Comparison of ENCODE assay signal across 2 cellular contexts in the genomic region with DNA sequence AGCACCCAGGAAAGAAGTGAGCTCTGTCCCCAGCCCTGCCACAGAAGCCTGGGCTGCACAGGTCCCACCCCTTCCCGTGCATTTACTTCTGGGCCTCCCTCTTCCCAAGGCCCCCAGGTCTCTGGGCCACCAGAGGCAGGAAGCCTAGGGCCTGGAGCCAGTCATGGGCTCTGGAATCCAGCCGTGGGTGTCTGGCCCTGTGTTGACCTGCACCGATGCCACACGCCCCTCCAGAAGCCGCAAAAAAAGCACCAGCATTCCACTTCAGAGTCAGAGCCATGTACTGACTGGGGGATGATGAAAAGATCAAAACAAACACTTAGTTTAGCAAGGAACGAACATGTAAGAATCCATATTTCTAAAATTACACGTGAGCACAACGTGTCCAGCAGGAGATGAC.
TF ChIP-seq lines count a peak whose summit lies in the region.

No MANE protein-coding gene starts in this region.

TF ChIP-seq in SK-N-SH, 30 proteins besides CTCF, POLR2A, EP300 and RAD21 (continued from another document):
- TF ChIP-seq, protein P1, sequence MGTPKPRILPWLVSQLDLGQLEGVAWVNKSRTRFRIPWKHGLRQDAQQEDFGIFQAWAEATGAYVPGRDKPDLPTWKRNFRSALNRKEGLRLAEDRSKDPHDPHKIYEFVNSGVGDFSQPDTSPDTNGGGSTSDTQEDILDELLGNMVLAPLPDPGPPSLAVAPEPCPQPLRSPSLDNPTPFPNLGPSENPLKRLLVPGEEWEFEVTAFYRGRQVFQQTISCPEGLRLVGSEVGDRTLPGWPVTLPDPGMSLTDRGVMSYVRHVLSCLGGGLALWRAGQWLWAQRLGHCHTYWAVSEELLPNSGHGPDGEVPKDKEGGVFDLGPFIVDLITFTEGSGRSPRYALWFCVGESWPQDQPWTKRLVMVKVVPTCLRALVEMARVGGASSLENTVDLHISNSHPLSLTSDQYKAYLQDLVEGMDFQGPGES (IDR thresholded peaks at IDR 0.05; ENCODE audit: low read depth, low read length) = no peak
- TF ChIP-seq FOXJ3 (CRISPR knock-in tag; IDR thresholded peaks at IDR 0.05) (no peak), SMC3 (IDR thresholded peaks at IDR 0.05; ENCODE audit: low read depth, low read length) (no peak), EZH2phosphoT487 (IDR thresholded peaks at IDR 0.05; ENCODE audit: borderline replicate concordance, low read depth) (no peak), TCF12 (IDR thresholded peaks at IDR 0.05) (no peak), RFX5 (IDR thresholded peaks at IDR 0.05; ENCODE audit: low read length) (no peak), TAF1 (IDR thresholded peaks at IDR 0.05; ENCODE audit: borderline replicate concordance, low read depth, low read length) (no peak), RXRA (IDR thresholded peaks at IDR 0.05; ENCODE audit: borderline replicate concordance, low read depth) (no peak), NRF1 (IDR thresholded peaks at IDR 0.05; ENCODE audit: low read depth, low read length) (no peak), POLR2AphosphoS5 (IDR thresholded peaks at IDR 0.05; ENCODE audit: low read depth, low read length) (no peak)
- TF ChIP-seq, protein P2, sequence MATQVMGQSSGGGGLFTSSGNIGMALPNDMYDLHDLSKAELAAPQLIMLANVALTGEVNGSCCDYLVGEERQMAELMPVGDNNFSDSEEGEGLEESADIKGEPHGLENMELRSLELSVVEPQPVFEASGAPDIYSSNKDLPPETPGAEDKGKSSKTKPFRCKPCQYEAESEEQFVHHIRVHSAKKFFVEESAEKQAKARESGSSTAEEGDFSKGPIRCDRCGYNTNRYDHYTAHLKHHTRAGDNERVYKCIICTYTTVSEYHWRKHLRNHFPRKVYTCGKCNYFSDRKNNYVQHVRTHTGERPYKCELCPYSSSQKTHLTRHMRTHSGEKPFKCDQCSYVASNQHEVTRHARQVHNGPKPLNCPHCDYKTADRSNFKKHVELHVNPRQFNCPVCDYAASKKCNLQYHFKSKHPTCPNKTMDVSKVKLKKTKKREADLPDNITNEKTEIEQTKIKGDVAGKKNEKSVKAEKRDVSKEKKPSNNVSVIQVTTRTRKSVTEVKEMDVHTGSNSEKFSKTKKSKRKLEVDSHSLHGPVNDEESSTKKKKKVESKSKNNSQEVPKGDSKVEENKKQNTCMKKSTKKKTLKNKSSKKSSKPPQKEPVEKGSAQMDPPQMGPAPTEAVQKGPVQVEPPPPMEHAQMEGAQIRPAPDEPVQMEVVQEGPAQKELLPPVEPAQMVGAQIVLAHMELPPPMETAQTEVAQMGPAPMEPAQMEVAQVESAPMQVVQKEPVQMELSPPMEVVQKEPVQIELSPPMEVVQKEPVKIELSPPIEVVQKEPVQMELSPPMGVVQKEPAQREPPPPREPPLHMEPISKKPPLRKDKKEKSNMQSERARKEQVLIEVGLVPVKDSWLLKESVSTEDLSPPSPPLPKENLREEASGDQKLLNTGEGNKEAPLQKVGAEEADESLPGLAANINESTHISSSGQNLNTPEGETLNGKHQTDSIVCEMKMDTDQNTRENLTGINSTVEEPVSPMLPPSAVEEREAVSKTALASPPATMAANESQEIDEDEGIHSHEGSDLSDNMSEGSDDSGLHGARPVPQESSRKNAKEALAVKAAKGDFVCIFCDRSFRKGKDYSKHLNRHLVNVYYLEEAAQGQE (IDR thresholded peaks at IDR 0.05; ENCODE audit: low read depth, low read length) = no peak
- TF ChIP-seq, protein P3, sequence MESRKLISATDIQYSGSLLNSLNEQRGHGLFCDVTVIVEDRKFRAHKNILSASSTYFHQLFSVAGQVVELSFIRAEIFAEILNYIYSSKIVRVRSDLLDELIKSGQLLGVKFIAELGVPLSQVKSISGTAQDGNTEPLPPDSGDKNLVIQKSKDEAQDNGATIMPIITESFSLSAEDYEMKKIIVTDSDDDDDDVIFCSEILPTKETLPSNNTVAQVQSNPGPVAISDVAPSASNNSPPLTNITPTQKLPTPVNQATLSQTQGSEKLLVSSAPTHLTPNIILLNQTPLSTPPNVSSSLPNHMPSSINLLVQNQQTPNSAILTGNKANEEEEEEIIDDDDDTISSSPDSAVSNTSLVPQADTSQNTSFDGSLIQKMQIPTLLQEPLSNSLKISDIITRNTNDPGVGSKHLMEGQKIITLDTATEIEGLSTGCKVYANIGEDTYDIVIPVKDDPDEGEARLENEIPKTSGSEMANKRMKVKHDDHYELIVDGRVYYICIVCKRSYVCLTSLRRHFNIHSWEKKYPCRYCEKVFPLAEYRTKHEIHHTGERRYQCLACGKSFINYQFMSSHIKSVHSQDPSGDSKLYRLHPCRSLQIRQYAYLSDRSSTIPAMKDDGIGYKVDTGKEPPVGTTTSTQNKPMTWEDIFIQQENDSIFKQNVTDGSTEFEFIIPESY (IDR thresholded peaks at IDR 0.05; ENCODE audit: borderline replicate concordance, low read depth) = no peak
- TF ChIP-seq, protein P4, sequence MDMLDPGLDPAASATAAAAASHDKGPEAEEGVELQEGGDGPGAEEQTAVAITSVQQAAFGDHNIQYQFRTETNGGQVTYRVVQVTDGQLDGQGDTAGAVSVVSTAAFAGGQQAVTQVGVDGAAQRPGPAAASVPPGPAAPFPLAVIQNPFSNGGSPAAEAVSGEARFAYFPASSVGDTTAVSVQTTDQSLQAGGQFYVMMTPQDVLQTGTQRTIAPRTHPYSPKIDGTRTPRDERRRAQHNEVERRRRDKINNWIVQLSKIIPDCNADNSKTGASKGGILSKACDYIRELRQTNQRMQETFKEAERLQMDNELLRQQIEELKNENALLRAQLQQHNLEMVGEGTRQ (IDR thresholded peaks at IDR 0.05; ENCODE audit: borderline replicate concordance, low read depth, low read length) = no peak

TF ChIP-seq in SK-N-SH treated with all-trans-retinoic acid at 6 μM for 48 hours, 23 proteins besides CTCF, POLR2A, EP300 and RAD21 (continued from another document):
- TF ChIP-seq, protein P5, sequence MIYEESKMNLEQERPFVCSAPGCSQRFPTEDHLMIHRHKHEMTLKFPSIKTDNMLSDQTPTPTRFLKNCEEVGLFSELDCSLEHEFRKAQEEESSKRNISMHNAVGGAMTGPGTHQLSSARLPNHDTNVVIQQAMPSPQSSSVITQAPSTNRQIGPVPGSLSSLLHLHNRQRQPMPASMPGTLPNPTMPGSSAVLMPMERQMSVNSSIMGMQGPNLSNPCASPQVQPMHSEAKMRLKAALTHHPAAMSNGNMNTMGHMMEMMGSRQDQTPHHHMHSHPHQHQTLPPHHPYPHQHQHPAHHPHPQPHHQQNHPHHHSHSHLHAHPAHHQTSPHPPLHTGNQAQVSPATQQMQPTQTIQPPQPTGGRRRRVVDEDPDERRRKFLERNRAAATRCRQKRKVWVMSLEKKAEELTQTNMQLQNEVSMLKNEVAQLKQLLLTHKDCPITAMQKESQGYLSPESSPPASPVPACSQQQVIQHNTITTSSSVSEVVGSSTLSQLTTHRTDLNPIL (CRISPR knock-in tag; IDR thresholded peaks at IDR 0.05; ENCODE audit: low read depth) = no peak
- no peak for TF ChIP-seq OSR1 (CRISPR knock-in tag; IDR thresholded peaks at IDR 0.05)
- no peak for TF ChIP-seq ZNF8 (CRISPR knock-in tag; IDR thresholded peaks at IDR 0.05)
- no peak for TF ChIP-seq BACH2 (CRISPR knock-in tag; IDR thresholded peaks at IDR 0.05; ENCODE audit: borderline replicate concordance)
